1 cellular context compared by ENCODE assay signal in genomic region chr1:212691561-212692071, GRCh38.
A peak's percentile ranks its signal among the peaks of the same experiment; 100 is the strongest.
TF ChIP-seq lines count a peak whose summit lies in the region.

No MANE protein-coding gene starts in this region.

TF ChIP-seq in GM12878, 131 proteins besides CTCF, POLR2A, EP300 and RAD21 (continued from another document and continues in another):
- TF ChIP-seq RBBP5 (conservative IDR thresholded peaks at IDR 0.05) (no peak), SKIL (IDR thresholded peaks at IDR 0.05; ENCODE audit: low read depth, poor library complexity, severe bottlenecking) (peak; percentile 93), BHLHE40 (IDR thresholded peaks at IDR 0.05; ENCODE audit: borderline replicate concordance in 1 of 2, low read depth in 2 of 2, low read length in 1 of 2) (peak; percentile 30 to 70; a peak in 2 of 4 replicates), NKRF (conservative IDR thresholded peaks at IDR 0.05) (no peak), TCF3 (IDR thresholded peaks at IDR 0.05; ENCODE audit: borderline replicate concordance, insufficient read depth, low read depth, low read length) (no peak), PML (IDR thresholded peaks at IDR 0.05; ENCODE audit: low read length) (no peak), TARDBP (IDR thresholded peaks at IDR 0.05; ENCODE audit: borderline replicate concordance) (no peak), YBX1 (IDR thresholded peaks at IDR 0.05) (no peak), NR2F1 (conservative IDR thresholded peaks at IDR 0.05) (peak; percentile 67), ZNF217 (IDR thresholded peaks at IDR 0.05) (no peak), NRF1 (conservative IDR thresholded peaks at IDR 0.05; ENCODE audit: low read depth, low read length) (no peak), FOS (IDR thresholded peaks at IDR 0.05; ENCODE audit: borderline replicate concordance, extremely low read depth, insufficient read length) (no peak), RB1 (IDR thresholded peaks at IDR 0.05; ENCODE audit: borderline replicate concordance) (no peak), SUPT20H (IDR thresholded peaks at IDR 0.05; ENCODE audit: borderline replicate concordance, control insufficient read depth, low read depth, low read length) (no peak), PAX8 (IDR thresholded peaks at IDR 0.05) (no peak), MXI1 (IDR thresholded peaks at IDR 0.05; ENCODE audit: low read depth, low read length) (no peak), ZZZ3 (IDR thresholded peaks at IDR 0.05; ENCODE audit: control insufficient read depth, insufficient read length, low read depth) (no peak), HDGF (IDR thresholded peaks at IDR 0.05) (no peak), STAT3 (IDR thresholded peaks at IDR 0.05; ENCODE audit: low read depth, low read length) (no peak), WRNIP1 (IDR thresholded peaks at IDR 0.05; ENCODE audit: borderline replicate concordance, low read depth, low read length) (no peak), FOXK2 (IDR thresholded peaks at IDR 0.05) (no peak), KAT2A (conservative IDR thresholded peaks at IDR 0.05; ENCODE audit: control insufficient read depth, low read depth, low read length) (no peak), BCL11A (IDR thresholded peaks at IDR 0.05; ENCODE audit: low read depth, low read length) (no peak), CUX1 (IDR thresholded peaks at IDR 0.05; ENCODE audit: insufficient replicate concordance, low read depth, low read length) (no peak), CBFB (IDR thresholded peaks at IDR 0.05; ENCODE audit: low read depth) (no peak), YY1 (IDR thresholded peaks at IDR 0.05; ENCODE audit: low read depth, low read length) (0 out of 2 replicates have a peak, but pooled peaks have one; percentile 12)
- TF ChIP-seq, protein P1, sequence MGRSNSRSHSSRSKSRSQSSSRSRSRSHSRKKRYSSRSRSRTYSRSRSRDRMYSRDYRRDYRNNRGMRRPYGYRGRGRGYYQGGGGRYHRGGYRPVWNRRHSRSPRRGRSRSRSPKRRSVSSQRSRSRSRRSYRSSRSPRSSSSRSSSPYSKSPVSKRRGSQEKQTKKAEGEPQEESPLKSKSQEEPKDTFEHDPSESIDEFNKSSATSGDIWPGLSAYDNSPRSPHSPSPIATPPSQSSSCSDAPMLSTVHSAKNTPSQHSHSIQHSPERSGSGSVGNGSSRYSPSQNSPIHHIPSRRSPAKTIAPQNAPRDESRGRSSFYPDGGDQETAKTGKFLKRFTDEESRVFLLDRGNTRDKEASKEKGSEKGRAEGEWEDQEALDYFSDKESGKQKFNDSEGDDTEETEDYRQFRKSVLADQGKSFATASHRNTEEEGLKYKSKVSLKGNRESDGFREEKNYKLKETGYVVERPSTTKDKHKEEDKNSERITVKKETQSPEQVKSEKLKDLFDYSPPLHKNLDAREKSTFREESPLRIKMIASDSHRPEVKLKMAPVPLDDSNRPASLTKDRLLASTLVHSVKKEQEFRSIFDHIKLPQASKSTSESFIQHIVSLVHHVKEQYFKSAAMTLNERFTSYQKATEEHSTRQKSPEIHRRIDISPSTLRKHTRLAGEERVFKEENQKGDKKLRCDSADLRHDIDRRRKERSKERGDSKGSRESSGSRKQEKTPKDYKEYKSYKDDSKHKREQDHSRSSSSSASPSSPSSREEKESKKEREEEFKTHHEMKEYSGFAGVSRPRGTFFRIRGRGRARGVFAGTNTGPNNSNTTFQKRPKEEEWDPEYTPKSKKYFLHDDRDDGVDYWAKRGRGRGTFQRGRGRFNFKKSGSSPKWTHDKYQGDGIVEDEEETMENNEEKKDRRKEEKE (IDR thresholded peaks at IDR 0.05), result no peak
- TF ChIP-seq, protein P2, sequence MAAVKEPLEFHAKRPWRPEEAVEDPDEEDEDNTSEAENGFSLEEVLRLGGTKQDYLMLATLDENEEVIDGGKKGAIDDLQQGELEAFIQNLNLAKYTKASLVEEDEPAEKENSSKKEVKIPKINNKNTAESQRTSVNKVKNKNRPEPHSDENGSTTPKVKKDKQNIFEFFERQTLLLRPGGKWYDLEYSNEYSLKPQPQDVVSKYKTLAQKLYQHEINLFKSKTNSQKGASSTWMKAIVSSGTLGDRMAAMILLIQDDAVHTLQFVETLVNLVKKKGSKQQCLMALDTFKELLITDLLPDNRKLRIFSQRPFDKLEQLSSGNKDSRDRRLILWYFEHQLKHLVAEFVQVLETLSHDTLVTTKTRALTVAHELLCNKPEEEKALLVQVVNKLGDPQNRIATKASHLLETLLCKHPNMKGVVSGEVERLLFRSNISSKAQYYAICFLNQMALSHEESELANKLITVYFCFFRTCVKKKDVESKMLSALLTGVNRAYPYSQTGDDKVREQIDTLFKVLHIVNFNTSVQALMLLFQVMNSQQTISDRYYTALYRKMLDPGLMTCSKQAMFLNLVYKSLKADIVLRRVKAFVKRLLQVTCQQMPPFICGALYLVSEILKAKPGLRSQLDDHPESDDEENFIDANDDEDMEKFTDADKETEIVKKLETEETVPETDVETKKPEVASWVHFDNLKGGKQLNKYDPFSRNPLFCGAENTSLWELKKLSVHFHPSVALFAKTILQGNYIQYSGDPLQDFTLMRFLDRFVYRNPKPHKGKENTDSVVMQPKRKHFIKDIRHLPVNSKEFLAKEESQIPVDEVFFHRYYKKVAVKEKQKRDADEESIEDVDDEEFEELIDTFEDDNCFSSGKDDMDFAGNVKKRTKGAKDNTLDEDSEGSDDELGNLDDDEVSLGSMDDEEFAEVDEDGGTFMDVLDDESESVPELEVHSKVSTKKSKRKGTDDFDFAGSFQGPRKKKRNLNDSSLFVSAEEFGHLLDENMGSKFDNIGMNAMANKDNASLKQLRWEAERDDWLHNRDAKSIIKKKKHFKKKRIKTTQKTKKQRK (IDR thresholded peaks at IDR 0.05; ENCODE audit: low read depth, low read length), result no peak
- TF ChIP-seq, protein P3, sequence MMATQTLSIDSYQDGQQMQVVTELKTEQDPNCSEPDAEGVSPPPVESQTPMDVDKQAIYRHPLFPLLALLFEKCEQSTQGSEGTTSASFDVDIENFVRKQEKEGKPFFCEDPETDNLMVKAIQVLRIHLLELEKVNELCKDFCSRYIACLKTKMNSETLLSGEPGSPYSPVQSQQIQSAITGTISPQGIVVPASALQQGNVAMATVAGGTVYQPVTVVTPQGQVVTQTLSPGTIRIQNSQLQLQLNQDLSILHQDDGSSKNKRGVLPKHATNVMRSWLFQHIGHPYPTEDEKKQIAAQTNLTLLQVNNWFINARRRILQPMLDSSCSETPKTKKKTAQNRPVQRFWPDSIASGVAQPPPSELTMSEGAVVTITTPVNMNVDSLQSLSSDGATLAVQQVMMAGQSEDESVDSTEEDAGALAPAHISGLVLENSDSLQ (IDR thresholded peaks at IDR 0.05), result peak; percentile 54
- TF ChIP-seq, protein P4, sequence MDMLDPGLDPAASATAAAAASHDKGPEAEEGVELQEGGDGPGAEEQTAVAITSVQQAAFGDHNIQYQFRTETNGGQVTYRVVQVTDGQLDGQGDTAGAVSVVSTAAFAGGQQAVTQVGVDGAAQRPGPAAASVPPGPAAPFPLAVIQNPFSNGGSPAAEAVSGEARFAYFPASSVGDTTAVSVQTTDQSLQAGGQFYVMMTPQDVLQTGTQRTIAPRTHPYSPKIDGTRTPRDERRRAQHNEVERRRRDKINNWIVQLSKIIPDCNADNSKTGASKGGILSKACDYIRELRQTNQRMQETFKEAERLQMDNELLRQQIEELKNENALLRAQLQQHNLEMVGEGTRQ (IDR thresholded peaks at IDR 0.05; ENCODE audit: borderline replicate concordance, low read depth, low read length), result no peak
- TF ChIP-seq, protein P5, sequence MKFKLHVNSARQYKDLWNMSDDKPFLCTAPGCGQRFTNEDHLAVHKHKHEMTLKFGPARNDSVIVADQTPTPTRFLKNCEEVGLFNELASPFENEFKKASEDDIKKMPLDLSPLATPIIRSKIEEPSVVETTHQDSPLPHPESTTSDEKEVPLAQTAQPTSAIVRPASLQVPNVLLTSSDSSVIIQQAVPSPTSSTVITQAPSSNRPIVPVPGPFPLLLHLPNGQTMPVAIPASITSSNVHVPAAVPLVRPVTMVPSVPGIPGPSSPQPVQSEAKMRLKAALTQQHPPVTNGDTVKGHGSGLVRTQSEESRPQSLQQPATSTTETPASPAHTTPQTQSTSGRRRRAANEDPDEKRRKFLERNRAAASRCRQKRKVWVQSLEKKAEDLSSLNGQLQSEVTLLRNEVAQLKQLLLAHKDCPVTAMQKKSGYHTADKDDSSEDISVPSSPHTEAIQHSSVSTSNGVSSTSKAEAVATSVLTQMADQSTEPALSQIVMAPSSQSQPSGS (IDR thresholded peaks at IDR 0.05; ENCODE audit: low read length), result no peak
- TF ChIP-seq, protein P6, sequence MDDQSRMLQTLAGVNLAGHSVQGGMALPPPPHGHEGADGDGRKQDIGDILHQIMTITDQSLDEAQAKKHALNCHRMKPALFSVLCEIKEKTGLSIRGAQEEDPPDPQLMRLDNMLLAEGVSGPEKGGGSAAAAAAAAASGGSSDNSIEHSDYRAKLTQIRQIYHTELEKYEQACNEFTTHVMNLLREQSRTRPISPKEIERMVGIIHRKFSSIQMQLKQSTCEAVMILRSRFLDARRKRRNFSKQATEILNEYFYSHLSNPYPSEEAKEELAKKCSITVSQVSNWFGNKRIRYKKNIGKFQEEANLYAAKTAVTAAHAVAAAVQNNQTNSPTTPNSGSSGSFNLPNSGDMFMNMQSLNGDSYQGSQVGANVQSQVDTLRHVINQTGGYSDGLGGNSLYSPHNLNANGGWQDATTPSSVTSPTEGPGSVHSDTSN (IDR thresholded peaks at IDR 0.05; ENCODE audit: insufficient replicate concordance, low read depth, low read length), result peak; percentile 73
- TF ChIP-seq, protein P7, sequence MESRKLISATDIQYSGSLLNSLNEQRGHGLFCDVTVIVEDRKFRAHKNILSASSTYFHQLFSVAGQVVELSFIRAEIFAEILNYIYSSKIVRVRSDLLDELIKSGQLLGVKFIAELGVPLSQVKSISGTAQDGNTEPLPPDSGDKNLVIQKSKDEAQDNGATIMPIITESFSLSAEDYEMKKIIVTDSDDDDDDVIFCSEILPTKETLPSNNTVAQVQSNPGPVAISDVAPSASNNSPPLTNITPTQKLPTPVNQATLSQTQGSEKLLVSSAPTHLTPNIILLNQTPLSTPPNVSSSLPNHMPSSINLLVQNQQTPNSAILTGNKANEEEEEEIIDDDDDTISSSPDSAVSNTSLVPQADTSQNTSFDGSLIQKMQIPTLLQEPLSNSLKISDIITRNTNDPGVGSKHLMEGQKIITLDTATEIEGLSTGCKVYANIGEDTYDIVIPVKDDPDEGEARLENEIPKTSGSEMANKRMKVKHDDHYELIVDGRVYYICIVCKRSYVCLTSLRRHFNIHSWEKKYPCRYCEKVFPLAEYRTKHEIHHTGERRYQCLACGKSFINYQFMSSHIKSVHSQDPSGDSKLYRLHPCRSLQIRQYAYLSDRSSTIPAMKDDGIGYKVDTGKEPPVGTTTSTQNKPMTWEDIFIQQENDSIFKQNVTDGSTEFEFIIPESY (IDR thresholded peaks at IDR 0.05), result no peak
- TF ChIP-seq, protein P8, sequence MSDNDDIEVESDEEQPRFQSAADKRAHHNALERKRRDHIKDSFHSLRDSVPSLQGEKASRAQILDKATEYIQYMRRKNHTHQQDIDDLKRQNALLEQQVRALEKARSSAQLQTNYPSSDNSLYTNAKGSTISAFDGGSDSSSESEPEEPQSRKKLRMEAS (IDR thresholded peaks at IDR 0.05; ENCODE audit: low read depth, low read length), result no peak
